17 cellular contexts compared by ENCODE assay signal in the genomic region with DNA sequence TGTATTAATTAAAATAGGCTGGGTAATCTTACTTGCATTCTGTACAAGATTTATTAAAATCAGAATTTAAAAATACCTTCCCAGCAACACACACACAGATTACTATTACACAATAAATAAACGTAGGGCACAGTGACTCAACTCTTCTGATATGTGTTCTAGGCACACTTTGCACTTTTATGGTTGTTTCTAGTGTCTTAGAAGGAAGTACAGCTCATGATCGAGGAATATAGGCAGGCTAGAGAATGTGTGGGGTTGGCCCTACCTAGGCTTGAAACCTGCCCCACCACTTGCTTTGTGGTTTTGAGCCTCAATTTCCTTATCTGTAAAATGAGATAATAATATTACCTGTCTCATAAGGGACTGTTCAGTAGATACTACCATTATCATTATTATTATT.
A peak's percentile ranks its signal among the peaks of the same experiment; 100 is the strongest.
DNase-seq lines count a peak whose midpoint lies in the region; ATAC-seq and TF ChIP-seq lines count a peak whose summit lies in the region.
"Had no signal": no experiment of that assay in that cellular context is flagged by ENCODE, and none has a peak within 500 bp of the region (broad histone marks: within the 10 kb centered on the region; RNA-seq: fewer than 3 reads in every experiment).

No MANE protein-coding gene starts in this region.

- TF ChIP-seq CTCF in RWPE2 (IDR thresholded peaks at IDR 0.05; ENCODE audit: poor library complexity, severe bottlenecking) (no peak), epithelial cell of esophagus (IDR thresholded peaks at IDR 0.05; ENCODE audit: insufficient read depth, low read depth, low read length, missing control alignments) (no peak)

- ATAC-seq in RWPE2 (ENCODE audit: low read depth) (peak; percentile 56; the same call in 2 of the 3 replicates), GM18505 (IDR thresholded peaks at IDR 0.05; ENCODE audit: unreplicated experiment) (no peak)
- ATAC-seq: Right ventricle myocardium inferior had no signal

- H3K4me3 ChIP-seq in RWPE2 (ENCODE audit: severe bottlenecking) (no peak overlapping the region), epithelial cell of esophagus (ENCODE audit: low read length) (no peak overlapping the region)
- H3K4me3 ChIP-seq: SK-N-MC had no signal

- no peaks in the 10 kb centered on the region for H3K9me3 ChIP-seq in RWPE2 (ENCODE audit: severe bottlenecking)

- H3K27ac ChIP-seq in RWPE2 (ENCODE audit: poor library complexity, severe bottlenecking) = no peak overlapping the region
- H3K27ac ChIP-seq: SK-N-MC had no signal

- H3K36me3 ChIP-seq in RWPE2 (ENCODE audit: low read depth) = no peaks in the 10 kb centered on the region

- no peaks in the 10 kb centered on the region for H3K27me3 ChIP-seq in RWPE2 (ENCODE audit: insufficient read depth, poor library complexity, severe bottlenecking)

- DNase-seq in ELR (ENCODE audit: low read depth) = peak; percentile 35
- DNase-seq in RWPE2 (ENCODE audit: low spot score) = no peak
- DNase-seq in epithelial cell of esophagus (ENCODE audit: low read depth) = peak; percentile 59
- peak; percentile 33 for DNase-seq in kidney tubule cell (ENCODE audit: low spot score)
- DNase-seq in stimulated activated CD4-positive, alpha-beta T cell treated with anti-CD3 and anti-CD28 coated beads, Interleukin-4, amount 100 ng/mL, for 4 hours = no peak
- DNase-seq in NCI-H2196 (lab: John Stamatoyannopoulos, UW; ENCODE audit: unreplicated experiment) = no peak
- no peak for DNase-seq in AML-193 (lab: John Stamatoyannopoulos, UW)
- DNase-seq: CD4-positive, alpha-beta T cell; DMS79 treated with DMSO at 0.1 percent for 48 hours; H7; NCI-H1105; NCI-H1694 treated with DMSO at 0.1 percent for 48 hours; NCI-H446; NCI-H748 treated with DMSO at 0.1 percent for 48 hours had no signal

- TF ChIP-seq POLR2A in GM18505 (IDR thresholded peaks at IDR 0.05; ENCODE audit: borderline replicate concordance, extremely low read depth, insufficient read depth, insufficient read length) = no peak

- H3K4me1 ChIP-seq in RWPE2 (ENCODE audit: insufficient read depth, poor library complexity, severe bottlenecking) = no peaks in the 10 kb centered on the region

Comparison
In these comparisons a context has a peak if more than half of its experiments do, and no peak if none do; other contexts are left out.
1. DNase-seq: peak in ELR (single experiment), epithelial cell of esophagus (single experiment) and kidney tubule cell (single experiment); none in RWPE2 (single experiment), stimulated activated CD4-positive, alpha-beta T cell treated with anti-CD3 and anti-CD28 coated beads, Interleukin-4, amount 100 ng/mL, for 4 hours (0 of 2), NCI-H2196 (single experiment) and AML-193 (0 of 2).